Comparison of ENCODE assay signal across 9 cellular contexts in the genomic region with DNA sequence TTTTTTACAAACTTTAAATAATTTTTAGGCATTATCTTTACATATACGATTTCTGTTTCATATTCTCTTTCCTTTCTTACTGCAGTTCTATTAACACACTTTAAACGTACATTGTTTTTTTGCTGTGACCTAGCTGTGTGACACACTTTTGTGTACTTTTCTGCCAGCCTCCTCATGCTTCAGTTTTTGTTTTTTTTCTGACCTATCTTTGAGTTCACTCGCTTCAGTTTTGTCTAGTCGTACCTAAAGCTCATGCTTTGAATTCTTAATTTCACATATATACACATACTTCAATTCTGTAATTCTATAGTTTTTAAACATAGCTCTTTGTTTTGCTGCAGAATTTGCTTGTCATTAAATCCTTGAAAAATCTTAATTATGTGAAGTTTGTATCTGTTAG.
A peak's percentile ranks its signal among the peaks of the same experiment; 100 is the strongest.
DNase-seq lines count a peak whose midpoint lies in the region; ATAC-seq and TF ChIP-seq lines count a peak whose summit lies in the region.
"Had no signal": no experiment of that assay in that cellular context is flagged by ENCODE, and none has a peak within 500 bp of the region (broad histone marks: within the 10 kb centered on the region; RNA-seq: fewer than 3 reads in every experiment).

No MANE protein-coding gene starts in this region.

- peaks cover 32% of the 10 kb centered on the region for H3K4me1 Mint-ChIP-seq in activated CD8-positive, alpha-beta memory T cell treated with anti-CD3 and anti-CD28 coated beads, Interleukin-2, amount 10 ng/mL, durations not matched to agents 7 days and 5 days
- H3K4me1 Mint-ChIP-seq in activated T-helper 17 cell treated with anti-CD3 and anti-CD28 coated beads, Interleukin-2, amount 50 U/mL, for 72 hours = peaks cover 30% of the 10 kb centered on the region

- peaks cover 0 to 1% (median under 1%) of the 10 kb centered on the region in 4 donors for H3K36me3 ChIP-seq in stomach

- no peak for DNase-seq in activated CD8-positive, alpha-beta memory T cell treated with anti-CD3 and anti-CD28 coated beads, Interleukin-2, amount 10 ng/mL, durations not matched to agents 7 days and 5 days
- DNase-seq in activated CD8-positive, alpha-beta memory T cell treated with anti-CD3 and anti-CD28 coated beads, Interleukin-2, amount 50 U/mL, for 4 hours = no peak
- DNase-seq in left lobe of liver (ENCODE audit: low spot score) = no peak
- no peak for DNase-seq in stomach
- DNase-seq in nucleus accumbens (lab: John Stamatoyannopoulos, UW) = no peak
- DNase-seq in stimulated activated CD4-positive, alpha-beta T cell treated with anti-CD3 and anti-CD28 coated beads, Interleukin-15, amount 100 ng/mL, for 24 hours = no peak

- H3K27me3 Mint-ChIP-seq in activated CD8-positive, alpha-beta memory T cell treated with anti-CD3 and anti-CD28 coated beads, Interleukin-2, amount 10 ng/mL, durations not matched to agents 7 days and 5 days = no peaks in the 10 kb centered on the region
- no peaks in the 10 kb centered on the region for H3K27me3 Mint-ChIP-seq in activated T-helper 17 cell treated with anti-CD3 and anti-CD28 coated beads, Interleukin-2, amount 50 U/mL, for 72 hours

- peaks cover 0 to 33% (median 19%) of the 10 kb centered on the region in 4 donors for H3K4me1 ChIP-seq in stomach

- TF ChIP-seq EP300 in stomach (IDR thresholded peaks at IDR 0.05) = no peak

- H3K27me3 ChIP-seq in stomach = no peaks in the 10 kb centered on the region

- TF ChIP-seq CTCF in stomach (IDR thresholded peaks at IDR 0.05) = no peak

- 14 to 26% (median 22%) methylated on average over 4 of the region's 4 CpGs for WGBS in stomach, 5 donors

- peaks cover 27% of the 10 kb centered on the region for H3K36me3 Mint-ChIP-seq in activated CD8-positive, alpha-beta memory T cell treated with anti-CD3 and anti-CD28 coated beads, Interleukin-2, amount 10 ng/mL, durations not matched to agents 7 days and 5 days
- peaks cover 24% of the 10 kb centered on the region for H3K36me3 Mint-ChIP-seq in activated T-helper 17 cell treated with anti-CD3 and anti-CD28 coated beads, Interleukin-2, amount 50 U/mL, for 72 hours (ENCODE audit: low read depth)

- peak overlapping the region; percentile 75 for H3K4me3 Mint-ChIP-seq in activated CD8-positive, alpha-beta memory T cell treated with anti-CD3 and anti-CD28 coated beads, Interleukin-2, amount 10 ng/mL, durations not matched to agents 7 days and 5 days
- peak overlapping the region; percentile 79 for H3K4me3 Mint-ChIP-seq in activated T-helper 17 cell treated with anti-CD3 and anti-CD28 coated beads, Interleukin-2, amount 50 U/mL, for 72 hours

- H3K27ac ChIP-seq in stomach = peak overlapping the region in 4 of 5 donors; percentile 47 to 76 (median 70)

- peak overlapping the region; percentile 87 for H3K27ac Mint-ChIP-seq in activated CD8-positive, alpha-beta memory T cell treated with anti-CD3 and anti-CD28 coated beads, Interleukin-2, amount 10 ng/mL, durations not matched to agents 7 days and 5 days
- H3K27ac Mint-ChIP-seq in activated T-helper 17 cell treated with anti-CD3 and anti-CD28 coated beads, Interleukin-2, amount 50 U/mL, for 72 hours = peak overlapping the region; percentile 85

- H3K9me3 Mint-ChIP-seq in activated CD8-positive, alpha-beta memory T cell treated with anti-CD3 and anti-CD28 coated beads, Interleukin-2, amount 10 ng/mL, durations not matched to agents 7 days and 5 days (ENCODE audit: low read depth) = no peaks in the 10 kb centered on the region
- H3K9me3 Mint-ChIP-seq in activated T-helper 17 cell treated with anti-CD3 and anti-CD28 coated beads, Interleukin-2, amount 50 U/mL, for 72 hours = no peaks in the 10 kb centered on the region

- intact Hi-C loops in stomach (cut with DNase I; ENCODE audit: low total_unique reads) = no loop called here

- ATAC-seq in activated CD8-positive, alpha-beta memory T cell treated with anti-CD3 and anti-CD28 coated beads, Interleukin-2, amount 10 ng/mL, durations not matched to agents 7 days and 5 days = no peak
- ATAC-seq in activated T-helper 17 cell treated with anti-CD3 and anti-CD28 coated beads, Interleukin-2, amount 50 U/mL, for 72 hours (replicated peaks) = no peak
- ATAC-seq in left lobe of liver (peak; percentile 76), HG03097 (IDR thresholded peaks at IDR 0.05; ENCODE audit: low FRiP score, unreplicated experiment) (no peak)
- ATAC-seq: Panc1 had no signal

- H3K4me3 ChIP-seq in stomach = peak overlapping the region in 2 of 4 donors; percentile 17 to 23

- no peak for TF ChIP-seq POLR2A in stomach (IDR thresholded peaks at IDR 0.05)

- CTCF ChIA-PET in activated CD8-positive, alpha-beta memory T cell treated with anti-CD3 and anti-CD28 coated beads, Interleukin-2, amount 10 ng/mL, durations not matched to agents 7 days and 5 days (lab: Charles Lee) = interaction anchor here (0.9 to 1.7 kb wide), 6 partner anchors 16 to 151 kb away, joined by 3 to 6 read pairs (median 3); a partner anchor contains a TSS

- no peaks in the 10 kb centered on the region for H3K9me3 ChIP-seq in stomach
